1 cellular context compared by ENCODE assay signal in the genomic region with DNA sequence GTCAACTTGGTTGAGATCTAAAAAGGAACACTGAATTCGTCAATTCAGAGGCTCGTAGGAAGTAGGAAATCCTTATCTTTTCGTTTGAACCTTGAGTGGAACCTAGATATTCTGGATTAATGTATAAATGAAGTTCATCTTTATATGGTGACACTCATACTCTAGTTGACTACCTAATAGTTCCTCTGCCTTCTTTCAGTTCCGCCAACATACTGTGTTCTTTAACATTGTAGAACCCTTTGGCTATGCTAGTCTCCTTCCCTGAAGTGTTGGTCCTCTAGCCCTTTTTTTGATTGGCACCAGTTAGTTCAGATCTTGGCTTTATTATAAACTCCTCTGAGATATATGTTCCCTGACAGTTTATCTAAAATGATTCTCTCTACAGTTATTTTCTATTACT.
TF ChIP-seq lines count a peak whose summit lies in the region.

No MANE protein-coding gene starts in this region.

TF ChIP-seq in GM23338, 12 proteins besides CTCF, POLR2A, EP300 and RAD21 (continued from another document):
- TF ChIP-seq ETS1 (IDR thresholded peaks at IDR 0.05) (no peak), POLR2AphosphoS5 (IDR thresholded peaks at IDR 0.05; ENCODE audit: low read depth) (no peak), ZNF331 (CRISPR knock-in tag; IDR thresholded peaks at IDR 0.05; ENCODE audit: low read depth) (no peak), EZH2phosphoT487 (IDR thresholded peaks at IDR 0.05; ENCODE audit: unreplicated experiment) (no peak), JUNB (IDR thresholded peaks at IDR 0.05; ENCODE audit: unreplicated experiment) (no peak)
